In genomic region chr20:3408251-3408637, GRCh38 we compare ENCODE assay signal across 1 cellular context.
A peak's percentile ranks its signal among the peaks of the same experiment; 100 is the strongest.
TF ChIP-seq lines count a peak whose summit lies in the region.

No MANE protein-coding gene starts in this region.

TF ChIP-seq in HepG2, 621 proteins besides CTCF, POLR2A, EP300 and RAD21 (continued from another document and continues in another):
- TF ChIP-seq AKNA (CRISPR knock-in tag; IDR thresholded peaks at IDR 0.05; ENCODE audit: borderline replicate concordance) (no peak), DPF2 (CRISPR knock-in tag; IDR thresholded peaks at IDR 0.05; ENCODE audit: borderline replicate concordance, low read depth) (no peak), ZNF788 (CRISPR knock-in tag; IDR thresholded peaks at IDR 0.05; ENCODE audit: borderline replicate concordance) (no peak), ZNF33B (CRISPR knock-in tag; IDR thresholded peaks at IDR 0.05) (no peak), ZBTB39 (CRISPR knock-in tag; IDR thresholded peaks at IDR 0.05) (no peak), CHD2 (IDR thresholded peaks at IDR 0.05; ENCODE audit: low read depth, low read length) (no peak), BRF2 (CRISPR knock-in tag; IDR thresholded peaks at IDR 0.05) (no peak), PLRG1 (conservative IDR thresholded peaks at IDR 0.05) (no peak), ATM (IDR thresholded peaks at IDR 0.05; ENCODE audit: borderline replicate concordance) (no peak), TOE1 (CRISPR knock-in tag; IDR thresholded peaks at IDR 0.05) (no peak), ARNTL (CRISPR knock-in tag; IDR thresholded peaks at IDR 0.05) (no peak), ZFX (CRISPR knock-in tag; IDR thresholded peaks at IDR 0.05; ENCODE audit: low read depth) (no peak), FOXA3 (CRISPR knock-in tag; IDR thresholded peaks at IDR 0.05) (no peak), ATF7-NPFF (CRISPR knock-in tag; IDR thresholded peaks at IDR 0.05; ENCODE audit: low read depth) (no peak), NFE2L2 (IDR thresholded peaks at IDR 0.05; ENCODE audit: low read length) (no peak), BRD4 (CRISPR knock-in tag; IDR thresholded peaks at IDR 0.05) (no peak; the same call in 1 of the 2 replicates), MTF2 (CRISPR knock-in tag; IDR thresholded peaks at IDR 0.05; ENCODE audit: borderline replicate concordance) (no peak), GTF2F1 (IDR thresholded peaks at IDR 0.05; ENCODE audit: low read length) (no peak), ZBTB1 (CRISPR knock-in tag; IDR thresholded peaks at IDR 0.05; ENCODE audit: borderline replicate concordance) (no peak), ZNF501 (CRISPR knock-in tag; IDR thresholded peaks at IDR 0.05) (no peak), GPN1 (CRISPR knock-in tag; IDR thresholded peaks at IDR 0.05; ENCODE audit: borderline replicate concordance) (no peak), TFDP2 (CRISPR knock-in tag; IDR thresholded peaks at IDR 0.05) (no peak), ZNF142 (CRISPR knock-in tag; IDR thresholded peaks at IDR 0.05) (no peak), ZNF562 (CRISPR knock-in tag; IDR thresholded peaks at IDR 0.05; ENCODE audit: borderline replicate concordance) (no peak), ZNF12 (CRISPR knock-in tag; IDR thresholded peaks at IDR 0.05) (no peak), ZNF670 (CRISPR knock-in tag; IDR thresholded peaks at IDR 0.05; ENCODE audit: borderline replicate concordance) (no peak), ZNF782 (CRISPR knock-in tag; IDR thresholded peaks at IDR 0.05; ENCODE audit: borderline replicate concordance) (no peak), ZFP82 (CRISPR knock-in tag; IDR thresholded peaks at IDR 0.05; ENCODE audit: borderline replicate concordance) (no peak), IRX3 (CRISPR knock-in tag; IDR thresholded peaks at IDR 0.05; ENCODE audit: borderline replicate concordance, low read depth) (peak; percentile 35; the same call in 1 of the 2 replicates)
- TF ChIP-seq, protein P1, sequence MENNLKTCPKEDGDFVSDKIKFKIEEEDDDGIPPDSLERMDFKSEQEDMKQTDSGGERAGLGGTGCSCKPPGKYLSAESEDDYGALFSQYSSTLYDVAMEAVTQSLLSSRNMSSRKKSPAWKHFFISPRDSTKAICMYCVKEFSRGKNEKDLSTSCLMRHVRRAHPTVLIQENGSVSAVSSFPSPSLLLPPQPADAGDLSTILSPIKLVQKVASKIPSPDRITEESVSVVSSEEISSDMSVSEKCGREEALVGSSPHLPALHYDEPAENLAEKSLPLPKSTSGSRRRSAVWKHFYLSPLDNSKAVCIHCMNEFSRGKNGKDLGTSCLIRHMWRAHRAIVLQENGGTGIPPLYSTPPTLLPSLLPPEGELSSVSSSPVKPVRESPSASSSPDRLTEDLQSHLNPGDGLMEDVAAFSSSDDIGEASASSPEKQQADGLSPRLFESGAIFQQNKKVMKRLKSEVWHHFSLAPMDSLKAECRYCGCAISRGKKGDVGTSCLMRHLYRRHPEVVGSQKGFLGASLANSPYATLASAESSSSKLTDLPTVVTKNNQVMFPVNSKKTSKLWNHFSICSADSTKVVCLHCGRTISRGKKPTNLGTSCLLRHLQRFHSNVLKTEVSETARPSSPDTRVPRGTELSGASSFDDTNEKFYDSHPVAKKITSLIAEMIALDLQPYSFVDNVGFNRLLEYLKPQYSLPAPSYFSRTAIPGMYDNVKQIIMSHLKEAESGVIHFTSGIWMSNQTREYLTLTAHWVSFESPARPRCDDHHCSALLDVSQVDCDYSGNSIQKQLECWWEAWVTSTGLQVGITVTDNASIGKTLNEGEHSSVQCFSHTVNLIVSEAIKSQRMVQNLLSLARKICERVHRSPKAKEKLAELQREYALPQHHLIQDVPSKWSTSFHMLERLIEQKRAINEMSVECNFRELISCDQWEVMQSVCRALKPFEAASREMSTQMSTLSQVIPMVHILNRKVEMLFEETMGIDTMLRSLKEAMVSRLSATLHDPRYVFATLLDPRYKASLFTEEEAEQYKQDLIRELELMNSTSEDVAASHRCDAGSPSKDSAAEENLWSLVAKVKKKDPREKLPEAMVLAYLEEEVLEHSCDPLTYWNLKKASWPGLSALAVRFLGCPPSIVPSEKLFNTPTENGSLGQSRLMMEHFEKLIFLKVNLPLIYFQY (CRISPR knock-in tag; IDR thresholded peaks at IDR 0.05; ENCODE audit: borderline replicate concordance), result no peak
- TF ChIP-seq, protein P2, sequence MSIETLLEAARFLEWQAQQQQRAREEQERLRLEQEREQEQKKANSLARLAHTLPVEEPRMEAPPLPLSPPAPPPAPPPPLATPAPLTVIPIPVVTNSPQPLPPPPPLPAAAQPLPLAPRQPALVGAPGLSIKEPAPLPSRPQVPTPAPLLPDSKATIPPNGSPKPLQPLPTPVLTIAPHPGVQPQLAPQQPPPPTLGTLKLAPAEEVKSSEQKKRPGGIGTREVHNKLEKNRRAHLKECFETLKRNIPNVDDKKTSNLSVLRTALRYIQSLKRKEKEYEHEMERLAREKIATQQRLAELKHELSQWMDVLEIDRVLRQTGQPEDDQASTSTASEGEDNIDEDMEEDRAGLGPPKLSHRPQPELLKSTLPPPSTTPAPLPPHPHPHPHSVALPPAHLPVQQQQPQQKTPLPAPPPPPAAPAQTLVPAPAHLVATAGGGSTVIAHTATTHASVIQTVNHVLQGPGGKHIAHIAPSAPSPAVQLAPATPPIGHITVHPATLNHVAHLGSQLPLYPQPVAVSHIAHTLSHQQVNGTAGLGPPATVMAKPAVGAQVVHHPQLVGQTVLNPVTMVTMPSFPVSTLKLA (IDR thresholded peaks at IDR 0.05), result no peak
- TF ChIP-seq, protein P3, sequence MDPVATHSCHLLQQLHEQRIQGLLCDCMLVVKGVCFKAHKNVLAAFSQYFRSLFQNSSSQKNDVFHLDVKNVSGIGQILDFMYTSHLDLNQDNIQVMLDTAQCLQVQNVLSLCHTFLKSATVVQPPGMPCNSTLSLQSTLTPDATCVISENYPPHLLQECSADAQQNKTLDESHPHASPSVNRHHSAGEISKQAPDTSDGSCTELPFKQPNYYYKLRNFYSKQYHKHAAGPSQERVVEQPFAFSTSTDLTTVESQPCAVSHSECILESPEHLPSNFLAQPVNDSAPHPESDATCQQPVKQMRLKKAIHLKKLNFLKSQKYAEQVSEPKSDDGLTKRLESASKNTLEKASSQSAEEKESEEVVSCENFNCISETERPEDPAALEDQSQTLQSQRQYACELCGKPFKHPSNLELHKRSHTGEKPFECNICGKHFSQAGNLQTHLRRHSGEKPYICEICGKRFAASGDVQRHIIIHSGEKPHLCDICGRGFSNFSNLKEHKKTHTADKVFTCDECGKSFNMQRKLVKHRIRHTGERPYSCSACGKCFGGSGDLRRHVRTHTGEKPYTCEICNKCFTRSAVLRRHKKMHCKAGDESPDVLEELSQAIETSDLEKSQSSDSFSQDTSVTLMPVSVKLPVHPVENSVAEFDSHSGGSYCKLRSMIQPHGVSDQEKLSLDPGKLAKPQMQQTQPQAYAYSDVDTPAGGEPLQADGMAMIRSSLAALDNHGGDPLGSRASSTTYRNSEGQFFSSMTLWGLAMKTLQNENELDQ (CRISPR knock-in tag; IDR thresholded peaks at IDR 0.05; ENCODE audit: borderline replicate concordance), result no peak
- TF ChIP-seq, protein P4, sequence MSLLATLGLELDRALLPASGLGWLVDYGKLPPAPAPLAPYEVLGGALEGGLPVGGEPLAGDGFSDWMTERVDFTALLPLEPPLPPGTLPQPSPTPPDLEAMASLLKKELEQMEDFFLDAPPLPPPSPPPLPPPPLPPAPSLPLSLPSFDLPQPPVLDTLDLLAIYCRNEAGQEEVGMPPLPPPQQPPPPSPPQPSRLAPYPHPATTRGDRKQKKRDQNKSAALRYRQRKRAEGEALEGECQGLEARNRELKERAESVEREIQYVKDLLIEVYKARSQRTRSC (CRISPR knock-in tag; IDR thresholded peaks at IDR 0.05; ENCODE audit: low read depth), result no peak
